In the genomic region with DNA sequence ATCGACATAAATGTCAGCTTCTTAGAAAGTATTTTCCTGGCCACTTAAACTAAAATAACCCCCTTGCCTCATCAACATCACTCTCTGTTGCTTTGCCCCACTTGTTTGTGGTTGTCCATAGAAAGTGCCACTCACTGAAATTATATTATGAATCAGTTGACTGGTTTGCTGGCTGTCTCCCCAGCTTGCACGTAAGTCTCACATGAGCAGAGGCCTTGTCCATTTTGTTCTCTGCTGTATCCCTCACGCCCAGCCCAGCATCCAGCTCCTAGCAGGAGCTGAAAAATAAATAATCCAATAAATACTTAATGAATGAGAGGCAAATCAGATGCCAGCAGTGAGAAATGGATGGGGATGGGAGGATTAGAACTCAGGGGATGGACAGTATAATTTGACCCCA, we compare ENCODE assay signal across 10 cellular contexts.
"Had no signal": no experiment of that assay in that cellular context is flagged by ENCODE, and none has a peak within 500 bp of the region (broad histone marks: within the 10 kb centered on the region; RNA-seq: fewer than 3 reads in every experiment).

No MANE protein-coding gene starts in this region.

- H3K36me3 Mint-ChIP-seq: IgD-negative memory B cell had no signal

- DNase-seq: GM23248, GOT3, H7, HFFc6, KBM-7 had no signal

- H3K4me1 ChIP-seq: HAP-1 had no signal

- H3K27ac Mint-ChIP-seq: HFFc6, IgD-negative memory B cell had no signal

- H3K9me3 ChIP-seq: HAP-1 had no signal

- H2AFZ ChIP-seq: GM23248 had no signal

- ATAC-seq: HCT116, HepG2 had no signal

- H3K27ac ChIP-seq: GM23248, HL-60 had no signal

- H3K36me3 ChIP-seq: HAP-1 had no signal

- H3K4me3 Mint-ChIP-seq: HFFc6, IgD-negative memory B cell had no signal

- H3K4me1 Mint-ChIP-seq: IgD-negative memory B cell had no signal

- H3K4me3 ChIP-seq: GM23248, HAP-1 had no signal

- H3K9ac ChIP-seq: GM23248 had no signal
